21 cellular contexts compared by ENCODE assay signal in the genomic region with DNA sequence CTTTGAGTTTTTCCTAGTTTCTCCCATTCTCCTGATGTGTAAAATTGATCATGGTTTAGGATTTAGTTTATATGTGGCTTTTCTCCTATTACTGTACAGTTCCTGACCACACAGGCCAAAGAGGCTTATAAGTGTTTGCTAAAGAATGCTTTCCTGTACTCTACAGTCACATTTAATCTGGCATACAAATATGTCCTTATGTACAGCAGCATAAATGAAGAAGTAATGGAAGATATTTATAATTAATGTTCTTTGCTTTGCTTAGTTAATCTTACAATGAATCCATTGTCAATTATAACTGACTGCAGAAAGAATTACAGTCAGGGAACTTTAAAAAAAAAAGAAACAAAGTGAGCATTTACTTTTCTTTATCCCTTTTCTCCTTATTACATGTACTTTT.
"Had no signal": no experiment of that assay in that cellular context is flagged by ENCODE, and none has a peak within 500 bp of the region (broad histone marks: within the 10 kb centered on the region; RNA-seq: fewer than 3 reads in every experiment).

No MANE protein-coding gene starts in this region.

- H3K4me2 ChIP-seq: KMS-11 had no signal

- FAIRE-seq: HTR-8/SVneo, K562 had no signal

- H3K9ac ChIP-seq: KMS-11 had no signal

- H3K9me3 ChIP-seq: SJCRH30 had no signal

- H3K36me3 ChIP-seq: SJCRH30 had no signal

- ATAC-seq: K562, Panc1, Right ventricle myocardium inferior had no signal

- DNase-seq: Kasumi-1, MM.1S, NCI-H1092 treated with DMSO at 0.1 percent for 48 hours, NCI-H1436, NCI-H187, NCI-H2029 treated with DMSO at 0.1 percent for 48 hours, NCI-H2171 treated with DMSO at 0.1 percent for 48 hours, NCI-H345, NCI-H446 treated with DMSO at 0.1 percent for 48 hours, NCI-H524 treated with DMSO at 0.1 percent for 48 hours, NCI-H69, NCI-H774, SHP77 treated with DMSO at 0.1 percent for 48 hours had no signal

- H3K4me3 ChIP-seq: K562, SJCRH30, SK-N-MC had no signal

- H3K27me3 ChIP-seq: SJCRH30 had no signal

- H3K27ac ChIP-seq: HL-60, KMS-11, SJCRH30, SK-N-MC had no signal
